In the genomic region with DNA sequence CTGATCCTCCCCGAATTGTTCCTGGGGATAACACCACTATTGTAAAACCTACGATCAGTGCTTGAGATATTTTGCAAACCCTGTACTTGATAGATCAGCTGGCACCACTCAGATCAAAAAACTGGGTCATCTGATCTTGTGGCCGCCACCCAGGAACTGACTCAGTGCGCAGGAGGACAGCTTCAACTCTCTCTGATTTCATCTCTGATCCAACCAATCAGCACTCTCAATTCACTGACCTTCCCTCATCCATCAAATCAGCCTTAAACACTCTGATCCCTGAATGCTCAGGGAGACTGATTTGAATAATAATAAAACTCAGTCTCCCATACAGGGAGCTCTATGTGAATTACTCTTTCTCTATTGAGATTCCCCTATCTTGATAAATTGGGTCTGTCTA, we compare ENCODE assay signal across 1 cellular context.
A peak's percentile ranks its signal among the peaks of the same experiment; 100 is the strongest.
TF ChIP-seq lines count a peak whose summit lies in the region.

No MANE protein-coding gene starts in this region.

TF ChIP-seq in SK-N-SH, 30 proteins besides CTCF, POLR2A, EP300 and RAD21:
- TF ChIP-seq SIN3A (IDR thresholded peaks at IDR 0.05; ENCODE audit: borderline replicate concordance, low read depth, low read length): no peak
- no peak for TF ChIP-seq TAF1 (IDR thresholded peaks at IDR 0.05; ENCODE audit: borderline replicate concordance, low read depth, low read length)
- no peak for TF ChIP-seq TEAD4 (IDR thresholded peaks at IDR 0.05; ENCODE audit: borderline replicate concordance, insufficient read depth)
- TF ChIP-seq, protein P1, sequence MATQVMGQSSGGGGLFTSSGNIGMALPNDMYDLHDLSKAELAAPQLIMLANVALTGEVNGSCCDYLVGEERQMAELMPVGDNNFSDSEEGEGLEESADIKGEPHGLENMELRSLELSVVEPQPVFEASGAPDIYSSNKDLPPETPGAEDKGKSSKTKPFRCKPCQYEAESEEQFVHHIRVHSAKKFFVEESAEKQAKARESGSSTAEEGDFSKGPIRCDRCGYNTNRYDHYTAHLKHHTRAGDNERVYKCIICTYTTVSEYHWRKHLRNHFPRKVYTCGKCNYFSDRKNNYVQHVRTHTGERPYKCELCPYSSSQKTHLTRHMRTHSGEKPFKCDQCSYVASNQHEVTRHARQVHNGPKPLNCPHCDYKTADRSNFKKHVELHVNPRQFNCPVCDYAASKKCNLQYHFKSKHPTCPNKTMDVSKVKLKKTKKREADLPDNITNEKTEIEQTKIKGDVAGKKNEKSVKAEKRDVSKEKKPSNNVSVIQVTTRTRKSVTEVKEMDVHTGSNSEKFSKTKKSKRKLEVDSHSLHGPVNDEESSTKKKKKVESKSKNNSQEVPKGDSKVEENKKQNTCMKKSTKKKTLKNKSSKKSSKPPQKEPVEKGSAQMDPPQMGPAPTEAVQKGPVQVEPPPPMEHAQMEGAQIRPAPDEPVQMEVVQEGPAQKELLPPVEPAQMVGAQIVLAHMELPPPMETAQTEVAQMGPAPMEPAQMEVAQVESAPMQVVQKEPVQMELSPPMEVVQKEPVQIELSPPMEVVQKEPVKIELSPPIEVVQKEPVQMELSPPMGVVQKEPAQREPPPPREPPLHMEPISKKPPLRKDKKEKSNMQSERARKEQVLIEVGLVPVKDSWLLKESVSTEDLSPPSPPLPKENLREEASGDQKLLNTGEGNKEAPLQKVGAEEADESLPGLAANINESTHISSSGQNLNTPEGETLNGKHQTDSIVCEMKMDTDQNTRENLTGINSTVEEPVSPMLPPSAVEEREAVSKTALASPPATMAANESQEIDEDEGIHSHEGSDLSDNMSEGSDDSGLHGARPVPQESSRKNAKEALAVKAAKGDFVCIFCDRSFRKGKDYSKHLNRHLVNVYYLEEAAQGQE (IDR thresholded peaks at IDR 0.05; ENCODE audit: low read depth, low read length): no peak
- TF ChIP-seq MXI1 (IDR thresholded peaks at IDR 0.05; ENCODE audit: low read depth, low read length): no peak
- TF ChIP-seq YY1 (IDR thresholded peaks at IDR 0.05; ENCODE audit: low read depth): no peak
- 0 out of 2 replicates have a peak, but pooled peaks have one; percentile 36 for TF ChIP-seq FOSL2 (IDR thresholded peaks at IDR 0.05; ENCODE audit: borderline replicate concordance, low read depth)
- peak; percentile 75 for TF ChIP-seq PBX3 (IDR thresholded peaks at IDR 0.05)
- TF ChIP-seq, protein P2, sequence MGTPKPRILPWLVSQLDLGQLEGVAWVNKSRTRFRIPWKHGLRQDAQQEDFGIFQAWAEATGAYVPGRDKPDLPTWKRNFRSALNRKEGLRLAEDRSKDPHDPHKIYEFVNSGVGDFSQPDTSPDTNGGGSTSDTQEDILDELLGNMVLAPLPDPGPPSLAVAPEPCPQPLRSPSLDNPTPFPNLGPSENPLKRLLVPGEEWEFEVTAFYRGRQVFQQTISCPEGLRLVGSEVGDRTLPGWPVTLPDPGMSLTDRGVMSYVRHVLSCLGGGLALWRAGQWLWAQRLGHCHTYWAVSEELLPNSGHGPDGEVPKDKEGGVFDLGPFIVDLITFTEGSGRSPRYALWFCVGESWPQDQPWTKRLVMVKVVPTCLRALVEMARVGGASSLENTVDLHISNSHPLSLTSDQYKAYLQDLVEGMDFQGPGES (IDR thresholded peaks at IDR 0.05; ENCODE audit: low read depth, low read length): no peak
- TF ChIP-seq RXRA (IDR thresholded peaks at IDR 0.05; ENCODE audit: borderline replicate concordance, low read depth): no peak
- TF ChIP-seq ELF1 (IDR thresholded peaks at IDR 0.05): no peak
- TF ChIP-seq USF1 (IDR thresholded peaks at IDR 0.05; ENCODE audit: borderline replicate concordance, low read depth): peak; percentile 49
- no peak for TF ChIP-seq POLR2AphosphoS5 (IDR thresholded peaks at IDR 0.05; ENCODE audit: low read depth, low read length)
- TF ChIP-seq CHD2 (IDR thresholded peaks at IDR 0.05; ENCODE audit: low read length, partially characterized antibody): no peak
- TF ChIP-seq SMC3 (IDR thresholded peaks at IDR 0.05; ENCODE audit: low read depth, low read length): no peak
- TF ChIP-seq JUND (IDR thresholded peaks at IDR 0.05): peak; percentile 34; the same call in 1 of the 2 replicates
- TF ChIP-seq RFX5 (IDR thresholded peaks at IDR 0.05; ENCODE audit: low read length): no peak
- TF ChIP-seq MEF2A (IDR thresholded peaks at IDR 0.05; ENCODE audit: borderline replicate concordance, low read depth): no peak
- TF ChIP-seq, protein P3, sequence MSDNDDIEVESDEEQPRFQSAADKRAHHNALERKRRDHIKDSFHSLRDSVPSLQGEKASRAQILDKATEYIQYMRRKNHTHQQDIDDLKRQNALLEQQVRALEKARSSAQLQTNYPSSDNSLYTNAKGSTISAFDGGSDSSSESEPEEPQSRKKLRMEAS (IDR thresholded peaks at IDR 0.05; ENCODE audit: low read depth): no peak
- no peak for TF ChIP-seq FOXM1 (IDR thresholded peaks at IDR 0.05; ENCODE audit: low read depth)
- TF ChIP-seq ZBTB33 (IDR thresholded peaks at IDR 0.05; ENCODE audit: borderline replicate concordance, low read depth): no peak
- no peak for TF ChIP-seq NRF1 (IDR thresholded peaks at IDR 0.05; ENCODE audit: low read depth, low read length)
- 0 out of 2 replicates have a peak, but pooled peaks have one; percentile 14 for TF ChIP-seq NFIC (IDR thresholded peaks at IDR 0.05; ENCODE audit: borderline replicate concordance)
- no peak for TF ChIP-seq EZH2phosphoT487 (IDR thresholded peaks at IDR 0.05; ENCODE audit: borderline replicate concordance, low read depth)
- TF ChIP-seq TCF12 (IDR thresholded peaks at IDR 0.05): peak; percentile 35; the same call in 1 of the 2 replicates
- TF ChIP-seq, protein P4, sequence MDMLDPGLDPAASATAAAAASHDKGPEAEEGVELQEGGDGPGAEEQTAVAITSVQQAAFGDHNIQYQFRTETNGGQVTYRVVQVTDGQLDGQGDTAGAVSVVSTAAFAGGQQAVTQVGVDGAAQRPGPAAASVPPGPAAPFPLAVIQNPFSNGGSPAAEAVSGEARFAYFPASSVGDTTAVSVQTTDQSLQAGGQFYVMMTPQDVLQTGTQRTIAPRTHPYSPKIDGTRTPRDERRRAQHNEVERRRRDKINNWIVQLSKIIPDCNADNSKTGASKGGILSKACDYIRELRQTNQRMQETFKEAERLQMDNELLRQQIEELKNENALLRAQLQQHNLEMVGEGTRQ (IDR thresholded peaks at IDR 0.05; ENCODE audit: borderline replicate concordance, low read depth, low read length): no peak
- TF ChIP-seq RCOR1 (IDR thresholded peaks at IDR 0.05; ENCODE audit: low read length): no peak
- TF ChIP-seq GABPA (IDR thresholded peaks at IDR 0.05; ENCODE audit: low read depth): no peak
- TF ChIP-seq GATA2 (CRISPR knock-in tag; IDR thresholded peaks at IDR 0.05): no peak
- no peak for TF ChIP-seq FOXJ3 (CRISPR knock-in tag; IDR thresholded peaks at IDR 0.05)
